ENCODE assay signal across 18 cellular contexts in genomic region chr1:13498553-13498952, GRCh38. TPM values are rescaled to one million over a fixed set of nuclear protein-coding genes. Genes with fewer than 3 reads are reported as not detected.
DNase-seq lines count a peak whose midpoint lies in the region; ATAC-seq and TF ChIP-seq lines count a peak whose summit lies in the region.
"Had no signal": no experiment of that assay in that cellular context is flagged by ENCODE, and none has a peak within 500 bp of the region (broad histone marks: within the 10 kb centered on the region; RNA-seq: fewer than 3 reads in every experiment).

No MANE protein-coding gene starts in this region.

- 61 to 85% methylated on average over 4 to 7 of the region's 7 CpGs for WGBS in endodermal cell (ENCODE audit: insufficient coverage in 1 of 2, insufficient read length in 1 of 2), 2 experiments
- 33 to 42% (median 40%) methylated on average over 7 of the region's 7 CpGs for WGBS in psoas muscle, 3 donors

- CTCF ChIA-PET in PC-3 (lab: Charles Lee) = no interaction called here

- H3K27ac Mint-ChIP-seq in endodermal cell (no peak overlapping the region), type B pancreatic cell (no peak overlapping the region), progenitor cell of endocrine pancreas (no peak overlapping the region)

- H3K9ac ChIP-seq in MM.1S (ENCODE audit: low read length) (peak overlapping the region; percentile 26; the same call in 1 of the 2 replicates), endodermal cell (ENCODE audit: extremely low read depth, low read length, poor library complexity, severe bottlenecking) (no peak overlapping the region), PC-3 (ENCODE audit: low read length) (no peak overlapping the region)

- H3K4me1 Mint-ChIP-seq in endodermal cell (no peaks in the 10 kb centered on the region), type B pancreatic cell (ENCODE audit: unreplicated experiment) (no peaks in the 10 kb centered on the region), progenitor cell of endocrine pancreas (ENCODE audit: low read depth) (no peaks in the 10 kb centered on the region)

- no peaks in the 10 kb centered on the region for H3K36me3 Mint-ChIP-seq in endodermal cell (ENCODE audit: low read depth)
- H3K36me3 Mint-ChIP-seq in type B pancreatic cell = no peaks in the 10 kb centered on the region
- H3K36me3 Mint-ChIP-seq in progenitor cell of endocrine pancreas (ENCODE audit: insufficient read depth) = no peaks in the 10 kb centered on the region

- no peaks in the 10 kb centered on the region for H3K9me3 Mint-ChIP-seq in endodermal cell
- H3K9me3 Mint-ChIP-seq in type B pancreatic cell = no peaks in the 10 kb centered on the region
- H3K9me3 Mint-ChIP-seq in progenitor cell of endocrine pancreas (ENCODE audit: low read depth) = no peaks in the 10 kb centered on the region

- H3K9me3 ChIP-seq in MM.1S (replicated peaks; ENCODE audit: insufficient read depth, low read length) = no peaks in the 10 kb centered on the region
- no peaks in the 10 kb centered on the region for H3K9me3 ChIP-seq in endodermal cell (ENCODE audit: control insufficient read depth, low read length)
- H3K9me3 ChIP-seq in psoas muscle = no peaks in the 10 kb centered on the region
- no peaks in the 10 kb centered on the region for H3K9me3 ChIP-seq in PC-3 (ENCODE audit: low read length)
- H3K9me3 ChIP-seq: A549, SJSA1 had no signal

- DNase-seq in ELF-1 (ENCODE audit: low read depth, low spot score) = peak; percentile 39
- peak; percentile 94 for DNase-seq in MM.1S
- peak; percentile 66 for DNase-seq in endodermal cell
- no peak for DNase-seq in psoas muscle
- DNase-seq in type B pancreatic cell (ENCODE audit: extremely low spot score, unreplicated experiment) = no peak
- no peak for DNase-seq in progenitor cell of endocrine pancreas (ENCODE audit: low spot score, unreplicated experiment)
- no peak for DNase-seq in PC-3
- DNase-seq: KBM-7, NCI-H1048, NCI-H1436, NCI-H1930, NCI-H345, NCI-H524 treated with DMSO at 0.1 percent for 48 hours had no signal

- BruUV-seq in PC-3 (replicated peaks; lab: Mats Ljungman, UMichigan) = no TSS peak

- H3F3A ChIP-seq in MM.1S (ENCODE audit: insufficient read depth, low read length) = peaks cover 11% of the 10 kb centered on the region; the same call in 1 of the 2 replicates
- no peaks in the 10 kb centered on the region for H3F3A ChIP-seq in PC-3 (ENCODE audit: low read length, unreplicated experiment)

- H3K79me2 ChIP-seq in MM.1S (ENCODE audit: low read length) = no peaks in the 10 kb centered on the region
- H3K79me2 ChIP-seq in PC-3 (ENCODE audit: low read length) = no peaks in the 10 kb centered on the region

- ATAC-seq in psoas muscle (no peak), GM21390 (IDR thresholded peaks at IDR 0.05; ENCODE audit: unreplicated experiment) (no peak), PC-3 (no peak)
- ATAC-seq: A549, Panc1 had no signal

- H3K9me2 ChIP-seq in MM.1S (replicated peaks; ENCODE audit: insufficient read depth, low read length) (no peaks in the 10 kb centered on the region), PC-3 (replicated peaks; ENCODE audit: low read length) (no peaks in the 10 kb centered on the region)

- H4K20me1 ChIP-seq in MM.1S (ENCODE audit: insufficient read depth, low read length) (no peaks in the 10 kb centered on the region), PC-3 (ENCODE audit: low read length) (no peaks in the 10 kb centered on the region)

- H3K36me3 ChIP-seq in MM.1S (replicated peaks; ENCODE audit: insufficient read depth, low read length) (no peaks in the 10 kb centered on the region), endodermal cell (ENCODE audit: control insufficient read depth, insufficient read depth, low read length) (no peaks in the 10 kb centered on the region), psoas muscle (ENCODE audit: insufficient read depth in 1 of 2, low read depth in 1 of 2) (no peaks in the 10 kb centered on the region), PC-3 (ENCODE audit: low read depth, low read length) (no peaks in the 10 kb centered on the region)
- H3K36me3 ChIP-seq: SJSA1 had no signal

- no peak overlapping the region for H3K4me3 Mint-ChIP-seq in endodermal cell
- H3K4me3 Mint-ChIP-seq in type B pancreatic cell = no peak overlapping the region
- H3K4me3 Mint-ChIP-seq in progenitor cell of endocrine pancreas (ENCODE audit: low read depth) = no peak overlapping the region

- no peak overlapping the region for H3K4me3 ChIP-seq in MM.1S (ENCODE audit: low read length)
- H3K4me3 ChIP-seq in endodermal cell (ENCODE audit: low read length) = no peak overlapping the region
- no peak overlapping the region for H3K4me3 ChIP-seq in psoas muscle
- no peak overlapping the region for H3K4me3 ChIP-seq in PC-3 (ENCODE audit: low read length)
- H3K4me3 ChIP-seq: A549, SJSA1 had no signal

- H3K27me3 Mint-ChIP-seq in endodermal cell (ENCODE audit: insufficient read depth) (peaks cover 80% of the 10 kb centered on the region), type B pancreatic cell (peaks cover 29% of the 10 kb centered on the region), progenitor cell of endocrine pancreas (peaks cover 34% of the 10 kb centered on the region)

- H3K4me2 ChIP-seq in MM.1S (ENCODE audit: low read depth, low read length) (peak overlapping the region; percentile 45; the same call in 1 of the 2 replicates), PC-3 (ENCODE audit: low read length) (no peak overlapping the region)
- H3K4me2 ChIP-seq: A549 had no signal

- H3K27me3 ChIP-seq in MM.1S (replicated peaks; ENCODE audit: insufficient read depth, low read length) = no peaks in the 10 kb centered on the region
- H3K27me3 ChIP-seq in endodermal cell (ENCODE audit: control insufficient read depth, insufficient read depth, low read length, poor library complexity, severe bottlenecking) = peaks cover 39% of the 10 kb centered on the region
- H3K27me3 ChIP-seq in psoas muscle (ENCODE audit: insufficient read depth in 3 of 3, low read length in 2 of 3) = no peaks in the 10 kb centered on the region
- H3K27me3 ChIP-seq in PC-3 (ENCODE audit: low read length) = peaks cover 60% of the 10 kb centered on the region
- H3K27me3 ChIP-seq: SJSA1 had no signal

- TF ChIP-seq CTCF in MM.1S (IDR thresholded peaks at IDR 0.05; ENCODE audit: low read length) (no peak), endodermal cell (conservative IDR thresholded peaks at IDR 0.05) (no peak), psoas muscle (IDR thresholded peaks at IDR 0.05) (no peak), type B pancreatic cell (conservative IDR thresholded peaks at IDR 0.05) (no peak), progenitor cell of endocrine pancreas (IDR thresholded peaks at IDR 0.05; ENCODE audit: unreplicated experiment) (no peak), PC-3 (conservative IDR thresholded peaks at IDR 0.05; ENCODE audit: low read depth, low read length) (no peak)

- H3K27ac ChIP-seq in MM.1S (ENCODE audit: low read length) (peak overlapping the region; percentile 77), endodermal cell (ENCODE audit: low read depth, low read length) (no peak overlapping the region), psoas muscle (peak overlapping the region; percentile 50), PC-3 (ENCODE audit: low read length) (no peak overlapping the region)
- H3K27ac ChIP-seq: A549, C4-2B, SJSA1 had no signal

- H2AFZ ChIP-seq in MM.1S (ENCODE audit: low read length) (peak overlapping the region; percentile 18; the same call in 1 of the 2 replicates), PC-3 (ENCODE audit: low read length) (no peak overlapping the region)

- intact Hi-C loops in psoas muscle (cut with DNase I) (no loop called here), PC-3 (cut with micrococcal nuclease) (no loop called here)

- POLR2A ChIA-PET in PC-3 (lab: Charles Lee; ENCODE audit: unreplicated experiment) = no interaction called here

- H3K4me1 ChIP-seq in MM.1S (ENCODE audit: low read length) = peaks cover 27% of the 10 kb centered on the region
- H3K4me1 ChIP-seq in endodermal cell (ENCODE audit: control insufficient read depth, insufficient read depth, low read length) = no peaks in the 10 kb centered on the region
- peaks cover 22% of the 10 kb centered on the region for H3K4me1 ChIP-seq in psoas muscle
- H3K4me1 ChIP-seq in PC-3 (ENCODE audit: insufficient read depth, low read length) = no peaks in the 10 kb centered on the region
- H3K4me1 ChIP-seq: A549, SJSA1 had no signal

RNA-seq across cellular contexts. Expression of gene LRRC38, which starts 15.2 kb away (rescaled TPM):
- under 1 TPM; 0.46 to 0.51 TPM for total RNA-seq in endodermal cell
- polyA plus RNA-seq in endodermal cell (2013, experiment 1 of 2) = not detected
- polyA plus RNA-seq in endodermal cell (2013, experiment 2 of 2) = not detected
- 10 to 100 TPM in 1 of 4 donors, 1 to 10 TPM in 3; 7.0 to 26.8 (median 9.5) TPM for total RNA-seq in psoas muscle
- 1 to 10 TPM; 2.9 to 6.5 (median 5.1) TPM for polyA plus RNA-seq in psoas muscle
- 1.0 and 2.6 TPM in 2 replicates for total RNA-seq in type B pancreatic cell (ENCODE audit: low replicate concordance)
- not detected in 2 replicates for total RNA-seq in progenitor cell of endocrine pancreas
- 2.6 and 4.8 TPM in 2 replicates for total RNA-seq in PC-3 (2014; rRNA removed)
- total RNA-seq: SJSA1 had no signal
- polyA plus RNA-seq: A549 had no signal

Comparison
In these comparisons a context has a peak if more than half of its experiments do, and no peak if none do; other contexts are left out.
1. DNase-seq: peak in ELF-1 (single experiment), MM.1S (single experiment) and endodermal cell (single experiment); none in psoas muscle (0 of 2), type B pancreatic cell (single experiment), progenitor cell of endocrine pancreas (single experiment) and PC-3 (single experiment).
2. H3K27ac ChIP-seq: peak in MM.1S (single experiment) and psoas muscle (single experiment); none in endodermal cell (single experiment) and PC-3 (single experiment).